ENCODE assay signal across 15 cellular contexts in genomic region chr3:194773666-194774455, GRCh38.
DNase-seq lines count a peak whose midpoint lies in the region; ATAC-seq and TF ChIP-seq lines count a peak whose summit lies in the region.
"Had no signal": no experiment of that assay in that cellular context is flagged by ENCODE, and none has a peak within 500 bp of the region (broad histone marks: within the 10 kb centered on the region; RNA-seq: fewer than 3 reads in every experiment).

No MANE protein-coding gene starts in this region.

- no peak for TF ChIP-seq POLR2A in suprapubic skin (IDR thresholded peaks at IDR 0.05)

- peaks cover 45% of the 10 kb centered on the region for H3K4me1 ChIP-seq in suprapubic skin

- no peaks in the 10 kb centered on the region for H3K27me3 ChIP-seq in suprapubic skin
- H3K27me3 ChIP-seq: tibial nerve had no signal

- H3K4me3 ChIP-seq in fibroblast of the aortic adventitia (ENCODE audit: low read depth, low read length), result no peak overlapping the region
- no peak overlapping the region for H3K4me3 ChIP-seq in suprapubic skin
- H3K4me3 ChIP-seq: tibial nerve had no signal

- 61% methylated on average over 6 of the region's 6 CpGs for WGBS in suprapubic skin

- TF ChIP-seq CTCF in fibroblast of the aortic adventitia (IDR thresholded peaks at IDR 0.05; ENCODE audit: insufficient read depth, low read length) (no peak), suprapubic skin (IDR thresholded peaks at IDR 0.05) (no peak)

- ATAC-seq in left cardiac atrium (no peak), GM19324 (IDR thresholded peaks at IDR 0.05; ENCODE audit: low FRiP score, unreplicated experiment) (no peak)

- DNase-seq in cardiac septum (ENCODE audit: low spot score) (peak; percentile 55), left cardiac atrium (no peak), NCI-H748 (lab: John Stamatoyannopoulos, UW; ENCODE audit: unreplicated experiment) (peak; percentile 82), fibroblast of the aortic adventitia (ENCODE audit: low read depth) (peak; percentile 67), suprapubic skin (ENCODE audit: low spot score in 2 of 2) (no peak), HK-2 (ENCODE audit: unreplicated experiment) (no peak), OCI-M1 (lab: John Stamatoyannopoulos, UW) (no peak)
- DNase-seq: activated CD4-positive, alpha-beta T cell treated with anti-CD3 and anti-CD28 coated beads for 4 hours; caudate nucleus; NCI-H2081; NK-92 treated with Interleukin-12 subunit alpha and Interleukin-12 subunit beta, amount 100 ng/mL, for 24 hours; SHP77 treated with DMSO at 0.1 percent for 48 hours; stimulated activated CD4-positive, alpha-beta T cell treated with anti-CD3 and anti-CD28 coated beads, Interleukin-1b, Interleukin-23, amount 100 ng/mL, for 48 hours had no signal

- H3K36me3 ChIP-seq in suprapubic skin, result no peaks in the 10 kb centered on the region
- H3K36me3 ChIP-seq: tibial nerve had no signal

- intact Hi-C loops in cardiac septum (cut with DNase I) (loop anchor here (2.0 to 5.0 kb wide), 3 partner anchors 87 to 158 kb away; no protein-coding TSS in a partner anchor), left cardiac atrium (cut with DNase I) (loop anchor here in 1 of 2 donors (5.0 kb wide), 1 partner anchor 87 kb away; the partner anchor contains the start of gene FAM43A)

- peak overlapping the region; percentile 67 for H3K27ac ChIP-seq in suprapubic skin

- TF ChIP-seq EP300 in suprapubic skin (IDR thresholded peaks at IDR 0.05), result no peak

- no peaks in the 10 kb centered on the region for H3K9me3 ChIP-seq in suprapubic skin
- H3K9me3 ChIP-seq: tibial nerve had no signal

Comparison
In these comparisons a context has a peak if more than half of its experiments do, and no peak if none do; other contexts are left out.
1. DNase-seq: peak in cardiac septum (single experiment), NCI-H748 (single experiment) and fibroblast of the aortic adventitia (single experiment); none in left cardiac atrium (single experiment), suprapubic skin (0 of 2), HK-2 (single experiment) and OCI-M1 (single experiment).